29 cellular contexts compared by ENCODE assay signal in genomic region chr19:30394481-30395151, GRCh38. TPM values are rescaled to one million over a fixed set of nuclear protein-coding genes. Genes with fewer than 3 reads are reported as not detected.
"Had no signal": no experiment of that assay in that cellular context is flagged by ENCODE, and none has a peak within 500 bp of the region (broad histone marks: within the 10 kb centered on the region; RNA-seq: fewer than 3 reads in every experiment).

No MANE protein-coding gene starts in this region.

- FAIRE-seq: endometrium, endothelial cell of umbilical vein, frontal cortex, TTC549 had no signal

- H3K27me3 ChIP-seq: ascending aorta, brain microvascular endothelial cell, colonic mucosa had no signal

- H3K4me3 ChIP-seq: ascending aorta, colonic mucosa had no signal

- H3K36me3 ChIP-seq: ascending aorta, brain microvascular endothelial cell, colonic mucosa had no signal

- DNase-seq: activated CD4-positive, alpha-beta memory T cell treated with anti-CD3 and anti-CD28 coated beads, Interleukin-2, amount 10 ng/mL, durations not matched to agents 7 days and 5 days; activated CD4-positive, alpha-beta T cell treated with anti-CD3 and anti-CD28 coated beads for 1 hour; activated CD4-positive, alpha-beta T cell treated with anti-CD3 and anti-CD28 coated beads for 4 hours; activated CD4-positive, alpha-beta T cell treated with anti-CD3 and anti-CD28 coated beads, Interleukin-2, amount 10 ng/mL, durations not matched to agents 7 days and 5 days; activated CD4-positive, alpha-beta T cell treated with anti-CD3 and anti-CD28 coated beads, Interleukin-2, amount 50 U/mL, for 4 hours; activated CD8-positive, alpha-beta memory T cell treated with anti-CD3 and anti-CD28 coated beads, Interleukin-2, amount 50 U/mL, for 48 hours; activated gamma-delta T cell; activated naive CD4-positive, alpha-beta T cell; activated naive CD4-positive, alpha-beta T cell treated with anti-CD3 and anti-CD28 coated beads, Interleukin-2, amount 10 ng/mL, durations not matched to agents 7 days and 5 days; activated naive CD8-positive, alpha-beta T cell treated with anti-CD3 and anti-CD28 coated beads, Interleukin-2, amount 10 ng/mL, durations not matched to agents 7 days and 5 days; activated T-cell treated with anti-CD3 and anti-CD28 coated beads for 4 hours; activated T-cell treated with anti-CD3 and anti-CD28 coated beads, Interleukin-2, amount 50 U/mL, for 24 hours; activated T-cell treated with anti-CD3 and anti-CD28 coated beads, Interleukin-2, amount 50 U/mL, for 72 hours; brain microvascular endothelial cell; central memory CD4-positive, alpha-beta T cell; cerebellar nuclear complex; colonic mucosa; effector CD8-positive, alpha-beta T cell; head of caudate nucleus; T-helper 1 cell; T-helper 17 cell had no signal

- H3K4me1 Mint-ChIP-seq: activated CD4-positive, alpha-beta T cell treated with anti-CD3 and anti-CD28 coated beads, Interleukin-2, amount 10 ng/mL, durations not matched to agents 7 days and 5 days; activated naive CD4-positive, alpha-beta T cell treated with anti-CD3 and anti-CD28 coated beads, Interleukin-2, amount 10 ng/mL, durations not matched to agents 7 days and 5 days; activated naive CD8-positive, alpha-beta T cell treated with anti-CD3 and anti-CD28 coated beads, Interleukin-2, amount 10 ng/mL, durations not matched to agents 7 days and 5 days; T-helper 17 cell had no signal

- H3K36me3 Mint-ChIP-seq: activated naive CD4-positive, alpha-beta T cell treated with anti-CD3 and anti-CD28 coated beads, Interleukin-2, amount 10 ng/mL, durations not matched to agents 7 days and 5 days; activated naive CD4-positive, alpha-beta T cell treated with anti-CD3 and anti-CD28 coated beads, Interleukin-2, amount 50 U/mL, for 72 hours; activated naive CD8-positive, alpha-beta T cell treated with anti-CD3 and anti-CD28 coated beads, Interleukin-2, amount 10 ng/mL, durations not matched to agents 7 days and 5 days; WTC11 had no signal

- H3K27me3 Mint-ChIP-seq: activated CD4-positive, alpha-beta memory T cell treated with anti-CD3 and anti-CD28 coated beads, Interleukin-2, amount 10 ng/mL, durations not matched to agents 7 days and 5 days; activated naive CD8-positive, alpha-beta T cell treated with anti-CD3 and anti-CD28 coated beads, Interleukin-2, amount 10 ng/mL, durations not matched to agents 7 days and 5 days; T-helper 17 cell had no signal

- H3K9me3 Mint-ChIP-seq: activated CD4-positive, alpha-beta memory T cell treated with anti-CD3 and anti-CD28 coated beads, Interleukin-2, amount 10 ng/mL, durations not matched to agents 7 days and 5 days; activated CD4-positive, alpha-beta T cell treated with anti-CD3 and anti-CD28 coated beads, Interleukin-2, amount 10 ng/mL, durations not matched to agents 7 days and 5 days; activated naive CD4-positive, alpha-beta T cell treated with anti-CD3 and anti-CD28 coated beads, Interleukin-2, amount 50 U/mL, for 72 hours; activated naive CD8-positive, alpha-beta T cell treated with anti-CD3 and anti-CD28 coated beads, Interleukin-2, amount 10 ng/mL, durations not matched to agents 7 days and 5 days; activated T-cell treated with anti-CD3 and anti-CD28 coated beads, Interleukin-2, amount 50 U/mL, for 24 hours had no signal

- H3K4me3 Mint-ChIP-seq: activated CD4-positive, alpha-beta memory T cell treated with anti-CD3 and anti-CD28 coated beads, Interleukin-2, amount 10 ng/mL, durations not matched to agents 7 days and 5 days; activated CD4-positive, alpha-beta T cell treated with anti-CD3 and anti-CD28 coated beads, Interleukin-2, amount 10 ng/mL, durations not matched to agents 7 days and 5 days; activated naive CD4-positive, alpha-beta T cell treated with anti-CD3 and anti-CD28 coated beads, Interleukin-2, amount 10 ng/mL, durations not matched to agents 7 days and 5 days; activated naive CD8-positive, alpha-beta T cell treated with anti-CD3 and anti-CD28 coated beads, Interleukin-2, amount 10 ng/mL, durations not matched to agents 7 days and 5 days; activated T-cell treated with anti-CD3 and anti-CD28 coated beads, Interleukin-2, amount 50 U/mL, for 24 hours; activated T-cell treated with anti-CD3 and anti-CD28 coated beads, Interleukin-2, amount 50 U/mL, for 72 hours; T-helper 17 cell; WTC11 had no signal

- H3K27ac Mint-ChIP-seq: activated CD4-positive, alpha-beta memory T cell treated with anti-CD3 and anti-CD28 coated beads, Interleukin-2, amount 10 ng/mL, durations not matched to agents 7 days and 5 days; activated CD4-positive, alpha-beta T cell treated with anti-CD3 and anti-CD28 coated beads, Interleukin-2, amount 10 ng/mL, durations not matched to agents 7 days and 5 days; activated naive CD4-positive, alpha-beta T cell treated with anti-CD3 and anti-CD28 coated beads, Interleukin-2, amount 10 ng/mL, durations not matched to agents 7 days and 5 days; activated naive CD8-positive, alpha-beta T cell treated with anti-CD3 and anti-CD28 coated beads, Interleukin-2, amount 10 ng/mL, durations not matched to agents 7 days and 5 days; activated T-cell treated with anti-CD3 and anti-CD28 coated beads, Interleukin-2, amount 50 U/mL, for 24 hours; activated T-cell treated with anti-CD3 and anti-CD28 coated beads, Interleukin-2, amount 50 U/mL, for 72 hours; T-helper 17 cell; WTC11 had no signal

- ATAC-seq: activated naive CD4-positive, alpha-beta T cell treated with anti-CD3 and anti-CD28 coated beads, Interleukin-2, amount 50 U/mL, for 72 hours; activated T-cell treated with anti-CD3 and anti-CD28 coated beads, Interleukin-2, amount 50 U/mL, for 72 hours; T-helper 17 cell; WTC11 had no signal

RNA-seq across cellular contexts. Expression of gene ZNF536, which starts 22.4 kb away (rescaled TPM):
- total RNA-seq: activated CD4-positive, alpha-beta memory T cell treated with anti-CD3 and anti-CD28 coated beads, Interleukin-2, amount 10 ng/mL, durations not matched to agents 7 days and 5 days; activated CD4-positive, alpha-beta T cell treated with anti-CD3 and anti-CD28 coated beads, Interleukin-2, amount 10 ng/mL, durations not matched to agents 7 days and 5 days; activated naive CD4-positive, alpha-beta T cell treated with anti-CD3 and anti-CD28 coated beads, Interleukin-2, amount 50 U/mL, for 72 hours; activated naive CD8-positive, alpha-beta T cell treated with anti-CD3 and anti-CD28 coated beads, Interleukin-2, amount 10 ng/mL, durations not matched to agents 7 days and 5 days; ascending aorta; dermis microvascular lymphatic vessel endothelial cell; endothelial cell of umbilical vein; T-helper 17 cell had no signal
